In the genomic region with DNA sequence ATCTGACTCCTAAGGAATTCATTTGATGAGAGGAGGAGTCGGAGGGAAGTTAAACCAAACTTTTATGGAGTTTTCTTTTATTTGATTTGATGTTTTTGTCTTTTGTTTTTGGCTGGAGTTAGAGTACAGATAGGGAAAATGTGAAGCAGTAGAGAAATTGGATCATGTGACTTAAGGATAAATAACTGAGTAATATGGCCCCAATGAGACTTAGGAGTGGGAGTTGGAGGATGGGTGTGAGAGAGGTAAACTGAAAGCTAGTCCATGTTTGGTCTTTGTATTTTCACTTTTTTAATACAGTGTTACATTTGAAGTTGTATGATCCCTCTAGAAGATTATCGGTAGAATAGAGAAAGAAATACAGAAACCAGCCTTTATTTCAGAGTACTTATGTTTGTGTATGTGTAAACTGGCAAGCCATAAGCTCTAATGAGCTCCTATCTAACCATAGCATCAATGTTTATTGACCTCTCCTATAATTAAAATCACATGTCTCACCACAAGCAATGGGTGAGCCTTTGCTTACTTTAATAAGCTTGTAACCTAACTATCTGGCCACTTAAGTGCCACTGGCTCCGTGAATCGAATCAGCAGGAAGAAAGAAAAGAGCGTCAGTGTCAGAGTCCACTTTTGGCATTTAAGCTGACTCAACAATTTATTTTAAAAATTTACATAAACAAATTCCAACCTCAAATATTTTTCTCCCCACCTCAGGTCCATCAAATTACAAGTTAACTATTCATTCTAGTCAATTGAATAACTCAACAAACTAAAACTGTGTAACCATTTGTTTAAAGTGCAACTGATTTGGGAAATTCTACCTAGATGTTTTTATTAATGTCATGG, we compare ENCODE assay signal across 16 cellular contexts.
"Had no signal": no experiment of that assay in that cellular context is flagged by ENCODE, and none has a peak within 500 bp of the region (broad histone marks: within the 10 kb centered on the region; RNA-seq: fewer than 3 reads in every experiment).

No MANE protein-coding gene starts in this region.

- H3K27ac ChIP-seq: brain microvascular endothelial cell, hepatocyte, neural progenitor cell, ovary, transverse colon had no signal

- H3K36me3 Mint-ChIP-seq: neural progenitor cell had no signal

- H3K4me3 Mint-ChIP-seq: activated B cell treated with CpG ODN at 0.5 μM for 24 hours; activated CD4-positive, alpha-beta T cell treated with anti-CD3 and anti-CD28 coated beads, Interleukin-2, amount 10 ng/mL, durations not matched to agents 24 days and 14 days; activated naive CD4-positive, alpha-beta T cell treated with anti-CD3 and anti-CD28 coated beads for 36 hours; activated T-helper 1 cell treated with anti-CD3 and anti-CD28 coated beads, Interleukin-12 subunit alpha, Interleukin-12 subunit beta, Interleukin-2, Interleukin-4 antibody, amounts not matched to agents 30 ng/mL and 10 ng/mL and 1 ng/mL, durations not matched to agents 14 hours and 24 hours and 36 hours; neural progenitor cell; T-helper 17 cell had no signal

- DNase-seq: activated B cell treated with CpG ODN at 0.5 μM for 24 hours; activated CD4-positive, alpha-beta T cell treated with anti-CD3 and anti-CD28 coated beads, Interleukin-2, amount 10 ng/mL, durations not matched to agents 24 days and 14 days; activated naive CD4-positive, alpha-beta T cell treated with anti-CD3 and anti-CD28 coated beads for 36 hours; brain microvascular endothelial cell; cerebellar nuclear complex; dermis blood vessel endothelial cell; erythroblast; kidney; ovary; retina; T-helper 17 cell; transverse colon had no signal

- H3K4me2 ChIP-seq: hepatocyte, neural progenitor cell had no signal

- H3K36me3 ChIP-seq: brain microvascular endothelial cell, neural progenitor cell, ovary, transverse colon had no signal

- H3K4me3 ChIP-seq: hepatocyte, neural progenitor cell, ovary, transverse colon had no signal

- H3K9ac ChIP-seq: neural progenitor cell had no signal

- H3K79me2 ChIP-seq: hepatocyte had no signal

- H3K9me3 Mint-ChIP-seq: activated CD4-positive, alpha-beta T cell treated with anti-CD3 and anti-CD28 coated beads, Interleukin-2, amount 10 ng/mL, durations not matched to agents 24 days and 14 days; activated T-helper 1 cell treated with anti-CD3 and anti-CD28 coated beads, Interleukin-12 subunit alpha, Interleukin-12 subunit beta, Interleukin-2, Interleukin-4 antibody, amounts not matched to agents 30 ng/mL and 10 ng/mL and 1 ng/mL, durations not matched to agents 14 hours and 24 hours and 36 hours; neural progenitor cell had no signal

- H3K4me1 Mint-ChIP-seq: activated B cell treated with CpG ODN at 0.5 μM for 24 hours; activated CD4-positive, alpha-beta T cell treated with anti-CD3 and anti-CD28 coated beads, Interleukin-2, amount 10 ng/mL, durations not matched to agents 24 days and 14 days; neural progenitor cell; T-helper 17 cell had no signal

- H3K27me3 ChIP-seq: brain microvascular endothelial cell, hepatocyte, neural progenitor cell, ovary, transverse colon had no signal

- H2AFZ ChIP-seq: hepatocyte, neural progenitor cell had no signal

- FAIRE-seq: TTC549 had no signal

- H3K9me3 ChIP-seq: ovary, transverse colon had no signal

- H3K27ac Mint-ChIP-seq: activated B cell treated with CpG ODN at 0.5 μM for 24 hours; activated CD4-positive, alpha-beta T cell treated with anti-CD3 and anti-CD28 coated beads, Interleukin-2, amount 10 ng/mL, durations not matched to agents 24 days and 14 days; activated T-helper 1 cell treated with anti-CD3 and anti-CD28 coated beads, Interleukin-12 subunit alpha, Interleukin-12 subunit beta, Interleukin-2, Interleukin-4 antibody, amounts not matched to agents 30 ng/mL and 10 ng/mL and 1 ng/mL, durations not matched to agents 14 hours and 24 hours and 36 hours; neural progenitor cell; T-helper 17 cell had no signal

- H3K4me1 ChIP-seq: neural progenitor cell, transverse colon had no signal
